In genomic region chr16:55056585-55057520, GRCh38 we compare ENCODE assay signal across 1 cellular context.
TF ChIP-seq lines count a peak whose summit lies in the region.

No MANE protein-coding gene starts in this region.

TF ChIP-seq in WTC11, 78 proteins besides CTCF, POLR2A, EP300 and RAD21 (continued from another document):
- TF ChIP-seq AFF4 (CRISPR knock-in tag; IDR thresholded peaks at IDR 0.05; ENCODE audit: borderline replicate concordance) (no peak), CREM (CRISPR knock-in tag; IDR thresholded peaks at IDR 0.05) (0 out of 2 replicates have a peak, but pooled peaks have one; percentile 50), GABPB1 (CRISPR knock-in tag; IDR thresholded peaks at IDR 0.05) (no peak), ZNF219 (CRISPR knock-in tag; IDR thresholded peaks at IDR 0.05; ENCODE audit: borderline replicate concordance) (no peak), E2F5 (CRISPR knock-in tag; IDR thresholded peaks at IDR 0.05) (peak; percentile 59; the same call in 1 of the 2 replicates), GTF2I (CRISPR knock-in tag; conservative IDR thresholded peaks at IDR 0.05) (no peak), ETV6 (CRISPR knock-in tag; IDR thresholded peaks at IDR 0.05) (no peak), ZNF232 (CRISPR knock-in tag; IDR thresholded peaks at IDR 0.05) (no peak), ATF6 (CRISPR knock-in tag; IDR thresholded peaks at IDR 0.05) (no peak), ELF4 (CRISPR knock-in tag; IDR thresholded peaks at IDR 0.05; ENCODE audit: low read depth) (no peak), ZNF423 (CRISPR knock-in tag; IDR thresholded peaks at IDR 0.05) (no peak), PRDM15 (CRISPR knock-in tag; IDR thresholded peaks at IDR 0.05) (no peak), FOXJ3 (CRISPR knock-in tag; IDR thresholded peaks at IDR 0.05; ENCODE audit: borderline replicate concordance) (no peak)
